ENCODE assay signal across 1 cellular context in the genomic region with DNA sequence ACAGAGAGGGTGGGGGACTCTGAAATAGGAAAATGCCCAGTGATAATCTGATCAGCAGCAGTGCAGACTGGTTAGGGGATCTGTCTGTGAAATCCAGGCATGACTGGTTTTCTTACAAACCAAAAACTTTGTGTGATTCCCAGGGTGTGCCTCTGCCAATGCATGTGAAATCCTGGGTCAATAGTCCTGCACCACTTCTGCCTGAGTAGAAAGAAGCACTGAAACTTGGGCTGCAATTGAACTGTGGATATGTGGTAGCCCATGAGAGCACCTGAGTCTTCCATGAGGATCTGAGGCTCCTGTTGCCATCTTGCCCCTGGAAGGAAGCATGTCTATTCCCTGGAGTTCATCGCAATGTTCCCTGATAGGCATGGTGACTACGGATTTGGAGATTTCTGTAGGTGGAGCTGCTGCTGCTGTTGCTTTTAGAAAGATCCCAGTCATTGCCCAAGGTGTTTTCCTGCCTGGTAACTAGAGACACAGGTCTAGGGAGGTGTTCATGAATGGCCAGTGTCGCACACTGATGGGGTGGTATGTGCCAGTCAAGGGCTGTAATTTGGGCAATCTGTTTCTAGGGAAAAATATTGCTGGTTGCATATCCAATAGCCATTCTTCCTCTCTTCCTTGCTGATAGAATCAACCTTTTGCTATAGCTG.
TF ChIP-seq lines count a peak whose summit lies in the region.

No MANE protein-coding gene starts in this region.

TF ChIP-seq in GM23338, 12 proteins besides CTCF, POLR2A, EP300 and RAD21 (continued from another document):
- TF ChIP-seq, protein P1, sequence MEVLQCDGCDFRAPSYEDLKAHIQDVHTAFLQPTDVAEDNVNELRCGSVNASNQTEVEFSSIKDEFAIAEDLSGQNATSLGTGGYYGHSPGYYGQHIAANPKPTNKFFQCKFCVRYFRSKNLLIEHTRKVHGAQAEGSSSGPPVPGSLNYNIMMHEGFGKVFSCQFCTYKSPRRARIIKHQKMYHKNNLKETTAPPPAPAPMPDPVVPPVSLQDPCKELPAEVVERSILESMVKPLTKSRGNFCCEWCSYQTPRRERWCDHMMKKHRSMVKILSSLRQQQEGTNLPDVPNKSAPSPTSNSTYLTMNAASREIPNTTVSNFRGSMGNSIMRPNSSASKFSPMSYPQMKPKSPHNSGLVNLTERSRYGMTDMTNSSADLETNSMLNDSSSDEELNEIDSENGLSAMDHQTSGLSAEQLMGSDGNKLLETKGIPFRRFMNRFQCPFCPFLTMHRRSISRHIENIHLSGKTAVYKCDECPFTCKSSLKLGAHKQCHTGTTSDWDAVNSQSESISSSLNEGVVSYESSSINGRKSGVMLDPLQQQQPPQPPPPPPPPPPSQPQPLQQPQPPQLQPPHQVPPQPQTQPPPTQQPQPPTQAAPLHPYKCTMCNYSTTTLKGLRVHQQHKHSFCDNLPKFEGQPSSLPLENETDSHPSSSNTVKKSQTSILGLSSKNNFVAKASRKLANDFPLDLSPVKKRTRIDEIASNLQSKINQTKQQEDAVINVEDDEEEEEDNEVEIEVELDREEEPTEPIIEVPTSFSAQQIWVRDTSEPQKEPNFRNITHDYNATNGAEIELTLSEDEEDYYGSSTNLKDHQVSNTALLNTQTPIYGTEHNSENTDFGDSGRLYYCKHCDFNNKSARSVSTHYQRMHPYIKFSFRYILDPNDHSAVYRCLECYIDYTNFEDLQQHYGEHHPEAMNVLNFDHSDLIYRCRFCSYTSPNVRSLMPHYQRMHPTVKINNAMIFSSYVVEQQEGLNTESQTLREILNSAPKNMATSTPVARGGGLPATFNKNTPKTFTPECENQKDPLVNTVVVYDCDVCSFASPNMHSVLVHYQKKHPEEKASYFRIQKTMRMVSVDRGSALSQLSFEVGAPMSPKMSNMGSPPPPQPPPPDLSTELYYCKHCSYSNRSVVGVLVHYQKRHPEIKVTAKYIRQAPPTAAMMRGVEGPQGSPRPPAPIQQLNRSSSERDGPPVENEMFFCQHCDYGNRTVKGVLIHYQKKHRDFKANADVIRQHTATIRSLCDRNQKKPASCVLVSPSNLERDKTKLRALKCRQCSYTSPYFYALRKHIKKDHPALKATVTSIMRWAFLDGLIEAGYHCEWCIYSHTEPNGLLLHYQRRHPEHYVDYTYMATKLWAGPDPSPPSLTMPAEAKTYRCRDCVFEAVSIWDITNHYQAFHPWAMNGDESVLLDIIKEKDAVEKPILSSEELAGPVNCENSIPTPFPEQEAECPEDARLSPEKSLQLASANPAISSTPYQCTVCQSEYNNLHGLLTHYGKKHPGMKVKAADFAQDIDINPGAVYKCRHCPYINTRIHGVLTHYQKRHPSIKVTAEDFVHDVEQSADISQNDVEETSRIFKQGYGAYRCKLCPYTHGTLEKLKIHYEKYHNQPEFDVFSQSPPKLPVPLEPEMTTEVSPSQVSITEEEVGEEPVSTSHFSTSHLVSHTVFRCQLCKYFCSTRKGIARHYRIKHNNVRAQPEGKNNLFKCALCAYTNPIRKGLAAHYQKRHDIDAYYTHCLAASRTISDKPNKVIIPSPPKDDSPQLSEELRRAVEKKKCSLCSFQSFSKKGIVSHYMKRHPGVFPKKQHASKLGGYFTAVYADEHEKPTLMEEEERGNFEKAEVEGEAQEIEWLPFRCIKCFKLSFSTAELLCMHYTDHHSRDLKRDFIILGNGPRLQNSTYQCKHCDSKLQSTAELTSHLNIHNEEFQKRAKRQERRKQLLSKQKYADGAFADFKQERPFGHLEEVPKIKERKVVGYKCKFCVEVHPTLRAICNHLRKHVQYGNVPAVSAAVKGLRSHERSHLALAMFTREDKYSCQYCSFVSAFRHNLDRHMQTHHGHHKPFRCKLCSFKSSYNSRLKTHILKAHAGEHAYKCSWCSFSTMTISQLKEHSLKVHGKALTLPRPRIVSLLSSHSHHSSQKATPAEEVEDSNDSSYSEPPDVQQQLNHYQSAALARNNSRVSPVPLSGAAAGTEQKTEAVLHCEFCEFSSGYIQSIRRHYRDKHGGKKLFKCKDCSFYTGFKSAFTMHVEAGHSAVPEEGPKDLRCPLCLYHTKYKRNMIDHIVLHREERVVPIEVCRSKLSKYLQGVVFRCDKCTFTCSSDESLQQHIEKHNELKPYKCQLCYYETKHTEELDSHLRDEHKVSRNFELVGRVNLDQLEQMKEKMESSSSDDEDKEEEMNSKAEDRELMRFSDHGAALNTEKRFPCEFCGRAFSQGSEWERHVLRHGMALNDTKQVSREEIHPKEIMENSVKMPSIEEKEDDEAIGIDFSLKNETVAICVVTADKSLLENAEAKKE (CRISPR knock-in tag; IDR thresholded peaks at IDR 0.05), result no peak
- TF ChIP-seq STAT1 (IDR thresholded peaks at IDR 0.05; ENCODE audit: unreplicated experiment) (no peak), EZH2 (IDR thresholded peaks at IDR 0.05; ENCODE audit: low read depth, unreplicated experiment) (no peak)
